1 cellular context compared by ENCODE assay signal in the genomic region with DNA sequence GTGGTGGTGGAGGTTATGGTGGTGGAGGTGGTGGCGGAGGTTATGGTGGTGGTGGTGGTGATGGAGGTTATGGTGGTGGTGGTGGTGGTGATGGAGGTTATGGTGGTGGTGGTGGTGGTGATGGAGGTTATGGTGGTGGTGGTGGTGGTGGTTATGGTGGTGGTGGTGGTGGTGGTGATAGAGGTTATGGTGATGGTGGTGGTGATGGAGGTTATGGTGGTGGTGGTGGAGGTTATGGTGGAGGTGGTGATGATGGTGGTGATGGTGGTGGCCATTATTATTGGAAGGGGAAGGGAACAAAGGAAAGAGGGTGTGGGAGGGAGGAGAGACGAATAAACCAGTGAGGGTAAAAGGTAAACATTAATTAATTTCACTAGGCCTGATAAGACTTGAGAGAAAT.
TF ChIP-seq lines count a peak whose summit lies in the region.

No MANE protein-coding gene starts in this region.

TF ChIP-seq in K562, 482 proteins besides CTCF, POLR2A, EP300 and RAD21:
- TF ChIP-seq NRF1 (conservative IDR thresholded peaks at IDR 0.05 in 1 of 2, IDR thresholded peaks at IDR 0.05 in 1 of 2): no peak
- TF ChIP-seq, protein P1, sequence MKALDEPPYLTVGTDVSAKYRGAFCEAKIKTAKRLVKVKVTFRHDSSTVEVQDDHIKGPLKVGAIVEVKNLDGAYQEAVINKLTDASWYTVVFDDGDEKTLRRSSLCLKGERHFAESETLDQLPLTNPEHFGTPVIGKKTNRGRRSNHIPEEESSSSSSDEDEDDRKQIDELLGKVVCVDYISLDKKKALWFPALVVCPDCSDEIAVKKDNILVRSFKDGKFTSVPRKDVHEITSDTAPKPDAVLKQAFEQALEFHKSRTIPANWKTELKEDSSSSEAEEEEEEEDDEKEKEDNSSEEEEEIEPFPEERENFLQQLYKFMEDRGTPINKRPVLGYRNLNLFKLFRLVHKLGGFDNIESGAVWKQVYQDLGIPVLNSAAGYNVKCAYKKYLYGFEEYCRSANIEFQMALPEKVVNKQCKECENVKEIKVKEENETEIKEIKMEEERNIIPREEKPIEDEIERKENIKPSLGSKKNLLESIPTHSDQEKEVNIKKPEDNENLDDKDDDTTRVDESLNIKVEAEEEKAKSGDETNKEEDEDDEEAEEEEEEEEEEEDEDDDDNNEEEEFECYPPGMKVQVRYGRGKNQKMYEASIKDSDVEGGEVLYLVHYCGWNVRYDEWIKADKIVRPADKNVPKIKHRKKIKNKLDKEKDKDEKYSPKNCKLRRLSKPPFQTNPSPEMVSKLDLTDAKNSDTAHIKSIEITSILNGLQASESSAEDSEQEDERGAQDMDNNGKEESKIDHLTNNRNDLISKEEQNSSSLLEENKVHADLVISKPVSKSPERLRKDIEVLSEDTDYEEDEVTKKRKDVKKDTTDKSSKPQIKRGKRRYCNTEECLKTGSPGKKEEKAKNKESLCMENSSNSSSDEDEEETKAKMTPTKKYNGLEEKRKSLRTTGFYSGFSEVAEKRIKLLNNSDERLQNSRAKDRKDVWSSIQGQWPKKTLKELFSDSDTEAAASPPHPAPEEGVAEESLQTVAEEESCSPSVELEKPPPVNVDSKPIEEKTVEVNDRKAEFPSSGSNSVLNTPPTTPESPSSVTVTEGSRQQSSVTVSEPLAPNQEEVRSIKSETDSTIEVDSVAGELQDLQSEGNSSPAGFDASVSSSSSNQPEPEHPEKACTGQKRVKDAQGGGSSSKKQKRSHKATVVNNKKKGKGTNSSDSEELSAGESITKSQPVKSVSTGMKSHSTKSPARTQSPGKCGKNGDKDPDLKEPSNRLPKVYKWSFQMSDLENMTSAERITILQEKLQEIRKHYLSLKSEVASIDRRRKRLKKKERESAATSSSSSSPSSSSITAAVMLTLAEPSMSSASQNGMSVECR (CRISPR knock-in tag; IDR thresholded peaks at IDR 0.05): no peak
- TF ChIP-seq SMC3 (conservative IDR thresholded peaks at IDR 0.05; ENCODE audit: insufficient read depth, low read depth, low read length): no peak
- TF ChIP-seq, protein P2, sequence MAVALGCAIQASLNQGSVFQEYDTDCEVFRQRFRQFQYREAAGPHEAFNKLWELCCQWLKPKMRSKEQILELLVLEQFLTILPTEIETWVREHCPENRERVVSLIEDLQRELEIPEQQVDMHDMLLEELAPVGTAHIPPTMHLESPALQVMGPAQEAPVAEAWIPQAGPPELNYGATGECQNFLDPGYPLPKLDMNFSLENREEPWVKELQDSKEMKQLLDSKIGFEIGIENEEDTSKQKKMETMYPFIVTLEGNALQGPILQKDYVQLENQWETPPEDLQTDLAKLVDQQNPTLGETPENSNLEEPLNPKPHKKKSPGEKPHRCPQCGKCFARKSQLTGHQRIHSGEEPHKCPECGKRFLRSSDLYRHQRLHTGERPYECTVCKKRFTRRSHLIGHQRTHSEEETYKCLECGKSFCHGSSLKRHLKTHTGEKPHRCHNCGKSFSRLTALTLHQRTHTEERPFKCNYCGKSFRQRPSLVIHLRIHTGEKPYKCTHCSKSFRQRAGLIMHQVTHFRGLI (CRISPR knock-in tag; IDR thresholded peaks at IDR 0.05): no peak
- TF ChIP-seq, protein P3, sequence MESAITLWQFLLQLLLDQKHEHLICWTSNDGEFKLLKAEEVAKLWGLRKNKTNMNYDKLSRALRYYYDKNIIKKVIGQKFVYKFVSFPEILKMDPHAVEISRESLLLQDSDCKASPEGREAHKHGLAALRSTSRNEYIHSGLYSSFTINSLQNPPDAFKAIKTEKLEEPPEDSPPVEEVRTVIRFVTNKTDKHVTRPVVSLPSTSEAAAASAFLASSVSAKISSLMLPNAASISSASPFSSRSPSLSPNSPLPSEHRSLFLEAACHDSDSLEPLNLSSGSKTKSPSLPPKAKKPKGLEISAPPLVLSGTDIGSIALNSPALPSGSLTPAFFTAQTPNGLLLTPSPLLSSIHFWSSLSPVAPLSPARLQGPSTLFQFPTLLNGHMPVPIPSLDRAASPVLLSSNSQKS (CRISPR knock-in tag; IDR thresholded peaks at IDR 0.05): no peak
- TF ChIP-seq MCM7 (IDR thresholded peaks at IDR 0.05): no peak
